Comparison of ENCODE assay signal across 8 cellular contexts in genomic region chr12:49264873-49265792, GRCh38. TPM values are rescaled to one million over a fixed set of nuclear protein-coding genes. Genes with fewer than 3 reads are reported as not detected.
A peak's percentile ranks its signal among the peaks of the same experiment; 100 is the strongest.
DNase-seq lines count a peak whose midpoint lies in the region; ATAC-seq and TF ChIP-seq lines count a peak whose summit lies in the region.

Gene TUBA1C (plus strand): TSS chr12:49265082. CDS start chr12:49265182, 100 bp downstream.

- H4K20me1 ChIP-seq in DOHH2 (ENCODE audit: control insufficient read depth, insufficient read depth, low read depth, low read length) (peaks cover 17% of the 10 kb centered on the region), GM23338 (replicated peaks; ENCODE audit: insufficient read depth) (peaks cover 24% of the 10 kb centered on the region), neural cell (ENCODE audit: insufficient read depth) (no peaks in the 10 kb centered on the region)

- DNase-seq in GM23338 (ENCODE audit: low spot score) (peak; percentile 97), LHCN-M2 (ENCODE audit: low read depth) (peak; percentile 94), RWPE2 (ENCODE audit: low spot score) (peak; percentile 93), fibroblast of the conjunctiva (ENCODE audit: low read depth) (peak; percentile 91)
- peak; percentile 82 for DNase-seq in activated effector memory CD4-positive, alpha-beta T cell treated with Interleukin-2 at 50 U/mL for 16 hours
- peak; percentile 94 to 95 for DNase-seq in stimulated activated naive CD8-positive, alpha-beta T cell treated with anti-CD3 and anti-CD28 coated beads, Interleukin-15, amount 100 ng/mL, for 72 hours

- no peaks in the 10 kb centered on the region for H3K9me3 ChIP-seq in DOHH2 (ENCODE audit: control insufficient read depth, insufficient read depth, low read length)
- H3K9me3 ChIP-seq in RWPE2 (ENCODE audit: severe bottlenecking): no peaks in the 10 kb centered on the region
- H3K9me3 ChIP-seq in neural cell (ENCODE audit: low read length): no peaks in the 10 kb centered on the region

- H3K79me2 ChIP-seq in DOHH2 (ENCODE audit: control insufficient read depth, low read length): peaks cover 67% of the 10 kb centered on the region
- peaks cover 56% of the 10 kb centered on the region for H3K79me2 ChIP-seq in GM23338 (replicated peaks; ENCODE audit: insufficient read depth)
- H3K79me2 ChIP-seq in neural cell (replicated peaks; ENCODE audit: insufficient read depth, low read length): no peaks in the 10 kb centered on the region

- peaks cover 9% of the 10 kb centered on the region; the same call in 1 of the 3 replicates for H3K9me3 Mint-ChIP-seq in GM23338
- H3K9me3 Mint-ChIP-seq in stimulated activated naive CD8-positive, alpha-beta T cell treated with anti-CD3 and anti-CD28 coated beads, Interleukin-15, amount 100 ng/mL, for 72 hours: no peaks in the 10 kb centered on the region

- peak within 1 kb of the TSS; percentile 87 for H3K27ac ChIP-seq in DOHH2 (ENCODE audit: low read depth, low read length)
- H3K27ac ChIP-seq in GM23338 (ENCODE audit: low read depth): peak within 1 kb of the TSS; percentile 90
- peak within 1 kb of the TSS; percentile 96 for H3K27ac ChIP-seq in RWPE2 (ENCODE audit: poor library complexity, severe bottlenecking)
- no peak within 1 kb of the TSS for H3K27ac ChIP-seq in neural cell (ENCODE audit: low read length)

- TF ChIP-seq EP300 in neural cell (conservative IDR thresholded peaks at IDR 0.05; ENCODE audit: poor library complexity, severe bottlenecking): no peak

- H2AFZ ChIP-seq in GM23338 (peak within 1 kb of the TSS; percentile 94; the same call in 1 of the 2 replicates), neural cell (ENCODE audit: low read depth, low read length) (no peak within 1 kb of the TSS)

- H3K27me3 Mint-ChIP-seq in GM23338 (ENCODE audit: insufficient read depth, low read depth, poor library complexity): peaks cover 15% of the 10 kb centered on the region
- no peaks in the 10 kb centered on the region for H3K27me3 Mint-ChIP-seq in stimulated activated naive CD8-positive, alpha-beta T cell treated with anti-CD3 and anti-CD28 coated beads, Interleukin-15, amount 100 ng/mL, for 72 hours

- peaks cover 35% of the 10 kb centered on the region for H3K4me1 ChIP-seq in DOHH2 (ENCODE audit: control insufficient read depth, low read length)
- peaks cover 12% of the 10 kb centered on the region; the same call in 1 of the 2 replicates for H3K4me1 ChIP-seq in GM23338 (ENCODE audit: insufficient read depth)
- peaks cover 33% of the 10 kb centered on the region for H3K4me1 ChIP-seq in RWPE2 (ENCODE audit: insufficient read depth, poor library complexity, severe bottlenecking)

- no peaks in the 10 kb centered on the region for H3K9me2 ChIP-seq in DOHH2 (replicated peaks; ENCODE audit: control insufficient read depth, low read length)
- no peaks in the 10 kb centered on the region for H3K9me2 ChIP-seq in GM23338 (ENCODE audit: insufficient read depth)
- no peaks in the 10 kb centered on the region for H3K9me2 ChIP-seq in neural cell (ENCODE audit: insufficient read depth, low read length)

- peak within 1 kb of the TSS; percentile 96 for H3K27ac Mint-ChIP-seq in GM23338
- peak within 1 kb of the TSS; percentile 92 to 99 for H3K27ac Mint-ChIP-seq in stimulated activated naive CD8-positive, alpha-beta T cell treated with anti-CD3 and anti-CD28 coated beads, Interleukin-15, amount 100 ng/mL, for 72 hours

- ATAC-seq in GM23338: peak; percentile 85
- ATAC-seq in RWPE2 (ENCODE audit: low read depth): peak; percentile 67
- ATAC-seq in stimulated activated naive CD8-positive, alpha-beta T cell treated with anti-CD3 and anti-CD28 coated beads, Interleukin-15, amount 100 ng/mL, for 72 hours: peak; percentile 92

- H3K27me3 ChIP-seq in DOHH2 (ENCODE audit: control insufficient read depth, low read length): no peaks in the 10 kb centered on the region
- H3K27me3 ChIP-seq in GM23338 (ENCODE audit: insufficient read depth): peaks cover 6% of the 10 kb centered on the region; the same call in 1 of the 2 replicates
- no peaks in the 10 kb centered on the region for H3K27me3 ChIP-seq in RWPE2 (ENCODE audit: insufficient read depth, poor library complexity, severe bottlenecking)
- peaks cover 24% of the 10 kb centered on the region for H3K27me3 ChIP-seq in neural cell (ENCODE audit: insufficient read depth, low read depth, low read length)

- H3K4me3 Mint-ChIP-seq in GM23338: peak within 1 kb of the TSS; percentile 95
- H3K4me3 Mint-ChIP-seq in stimulated activated naive CD8-positive, alpha-beta T cell treated with anti-CD3 and anti-CD28 coated beads, Interleukin-15, amount 100 ng/mL, for 72 hours: peak within 1 kb of the TSS; percentile 91 to 98

- H3K4me3 ChIP-seq in DOHH2 (ENCODE audit: low read length) (peak within 1 kb of the TSS; percentile 97), GM23338 (peak within 1 kb of the TSS; percentile 99), RWPE2 (ENCODE audit: severe bottlenecking) (peak within 1 kb of the TSS; percentile 94), neural cell (ENCODE audit: low read length) (no peak within 1 kb of the TSS)

- H3K9ac ChIP-seq in neural cell (ENCODE audit: low read length): no peak within 1 kb of the TSS

- TF ChIP-seq CTCF in DOHH2 (IDR thresholded peaks at IDR 0.05; ENCODE audit: low read depth, low read length, poor library complexity, severe bottlenecking) (no peak), GM23338 (conservative IDR thresholded peaks at IDR 0.05; ENCODE audit: low read depth in 2 of 2) (no peak), RWPE2 (IDR thresholded peaks at IDR 0.05; ENCODE audit: poor library complexity, severe bottlenecking) (no peak), neural cell (IDR thresholded peaks at IDR 0.05; ENCODE audit: poor library complexity, severe bottlenecking) (no peak)

- peak within 1 kb of the TSS; percentile 81 for H3K4me2 ChIP-seq in DOHH2 (ENCODE audit: low read length)
- peak within 1 kb of the TSS; percentile 97 for H3K4me2 ChIP-seq in GM23338
- H3K4me2 ChIP-seq in neural cell (ENCODE audit: low read length): no peak within 1 kb of the TSS

- H3K36me3 Mint-ChIP-seq in GM23338 (ENCODE audit: low read depth): peaks cover 49% of the 10 kb centered on the region

- H3K36me3 ChIP-seq in DOHH2 (ENCODE audit: control insufficient read depth, low read length) (peaks cover 52% of the 10 kb centered on the region), GM23338 (ENCODE audit: insufficient read depth) (peaks cover 22% of the 10 kb centered on the region), RWPE2 (ENCODE audit: low read depth) (peaks cover 48% of the 10 kb centered on the region), neural cell (ENCODE audit: insufficient read depth, low read length) (no peaks in the 10 kb centered on the region)

- TF ChIP-seq RAD21 in neural cell (conservative IDR thresholded peaks at IDR 0.05): no peak

- H3F3A ChIP-seq in DOHH2 (ENCODE audit: control insufficient read depth, insufficient read depth) (peaks cover 19% of the 10 kb centered on the region), GM23338 (replicated peaks; ENCODE audit: low read depth) (peaks cover 17% of the 10 kb centered on the region; the same call in 1 of the 2 replicates), neural cell (ENCODE audit: insufficient read depth, low read length, poor library complexity, severe bottlenecking) (no peaks in the 10 kb centered on the region)

- H3K4me1 Mint-ChIP-seq in GM23338: peaks cover 13% of the 10 kb centered on the region; the same call in 2 of the 3 replicates
- H3K4me1 Mint-ChIP-seq in stimulated activated naive CD8-positive, alpha-beta T cell treated with anti-CD3 and anti-CD28 coated beads, Interleukin-15, amount 100 ng/mL, for 72 hours: peaks cover 48% of the 10 kb centered on the region

TF ChIP-seq in neural cell, 6 proteins besides CTCF, POLR2A, EP300 and RAD21:
- no peak for TF ChIP-seq MXI1 (conservative IDR thresholded peaks at IDR 0.05; ENCODE audit: poor library complexity, severe bottlenecking)
- TF ChIP-seq EZH2 (IDR thresholded peaks at IDR 0.05; ENCODE audit: borderline replicate concordance, insufficient read depth, low read length, poor library complexity, severe bottlenecking): no peak
- no peak for TF ChIP-seq POLR2AphosphoS5 (IDR thresholded peaks at IDR 0.05)
- no peak for TF ChIP-seq SMC3 (conservative IDR thresholded peaks at IDR 0.05; ENCODE audit: poor library complexity)
- no peak for TF ChIP-seq TAF1 (IDR thresholded peaks at IDR 0.05; ENCODE audit: low read depth)
- no peak for TF ChIP-seq REST (IDR thresholded peaks at IDR 0.05; ENCODE audit: borderline replicate concordance)

RNA-seq across cellular contexts. Expression of gene TUBA1C, which starts in this region (rescaled TPM):
- 608 and 728 TPM in 2 replicates for total RNA-seq in GM23338 (2014; rRNA removed; shearing (Covaris generic))
- polyA plus RNA-seq in GM23338 (2016; fragmentation: Nextera tagmentation; extraction: Ambion mirVana) (187 and 191 TPM in 2 replicates), neural cell (56.2 and 63.0 TPM in 2 replicates)
- 1,345 and 1,346 TPM in 2 replicates for total RNA-seq in LHCN-M2 (2014; rRNA removed)
- 1,174 TPM for polyA plus RNA-seq in LHCN-M2 (2012)
- polyA minus RNA-seq in neural cell: 26.5 and 29.0 TPM in 2 replicates
